8 cellular contexts compared by ENCODE assay signal in genomic region chr3:58526124-58526957, GRCh38. TPM values are rescaled to one million over a fixed set of nuclear protein-coding genes. Genes with fewer than 3 reads are reported as not detected.
DNase-seq lines count a peak whose midpoint lies in the region; ATAC-seq, FAIRE-seq and TF ChIP-seq lines count a peak whose summit lies in the region.

No MANE protein-coding gene starts in this region.

- H3K4me1 Mint-ChIP-seq in activated T-helper 17 cell treated with anti-CD3 and anti-CD28 coated beads, Interleukin-2, amount 50 U/mL, for 72 hours, result no peaks in the 10 kb centered on the region

- H3K27me3 Mint-ChIP-seq in activated T-helper 17 cell treated with anti-CD3 and anti-CD28 coated beads, Interleukin-2, amount 50 U/mL, for 72 hours, result no peaks in the 10 kb centered on the region

- no peak overlapping the region for H3K27ac Mint-ChIP-seq in activated T-helper 17 cell treated with anti-CD3 and anti-CD28 coated beads, Interleukin-2, amount 50 U/mL, for 72 hours

- H3K27me3 ChIP-seq in spleen (replicated peaks in 1 of 7), result no peaks in the 10 kb centered on the region

- no peaks in the 10 kb centered on the region for H3K9me3 Mint-ChIP-seq in activated T-helper 17 cell treated with anti-CD3 and anti-CD28 coated beads, Interleukin-2, amount 50 U/mL, for 72 hours

- intact Hi-C loops in kidney (cut with DNase I) (no loop called here), spleen (cut with DNase I; ENCODE audit: low total_unique reads) (no loop called here)

- peak; percentile 31 for ATAC-seq in activated T-helper 17 cell treated with anti-CD3 and anti-CD28 coated beads, Interleukin-2, amount 50 U/mL, for 72 hours (replicated peaks)
- no peak for ATAC-seq in GM21825 (IDR thresholded peaks at IDR 0.05; ENCODE audit: unreplicated experiment)
- ATAC-seq in GM19351 (IDR thresholded peaks at IDR 0.05; ENCODE audit: unreplicated experiment), result no peak
- no peak for ATAC-seq in GM21529 (IDR thresholded peaks at IDR 0.05; ENCODE audit: unreplicated experiment)

- H3K4me3 Mint-ChIP-seq in activated T-helper 17 cell treated with anti-CD3 and anti-CD28 coated beads, Interleukin-2, amount 50 U/mL, for 72 hours, result no peak overlapping the region

- H3K36me3 Mint-ChIP-seq in activated T-helper 17 cell treated with anti-CD3 and anti-CD28 coated beads, Interleukin-2, amount 50 U/mL, for 72 hours (ENCODE audit: low read depth), result no peaks in the 10 kb centered on the region

- WGBS in spleen, 5 donors, result 78 to 92% (median 85%) methylated on average over 10 to 12 of the region's 12 CpGs

- peaks cover 29 to 46% of the 10 kb centered on the region in 2 donors for H3K4me1 ChIP-seq in kidney (ENCODE audit: control insufficient read depth in 1 of 2, insufficient read depth in 1 of 2, low read depth in 1 of 2, low read length in 2 of 2)
- H3K4me1 ChIP-seq in spleen, result peaks cover 0 to 8% (median 0%) of the 10 kb centered on the region in 6 donors

- H3K36me3 ChIP-seq in kidney (ENCODE audit: control insufficient read depth in 1 of 2, insufficient read depth in 2 of 2, low read length in 2 of 2) (peaks cover 2 to 47% of the 10 kb centered on the region in 2 donors), spleen (no peaks in the 10 kb centered on the region)

- no peak for FAIRE-seq in kidney (lab: Jason Lieb, UNC)

- DNase-seq in AG09309 (ENCODE audit: low read depth) (peak; percentile 81), HT1080 (ENCODE audit: low read depth) (peak; percentile 98), kidney (peak; percentile 75), spleen (no peak)

- H3K9ac ChIP-seq in kidney (ENCODE audit: low read length in 2 of 2), result no peak overlapping the region

- H3K4me3 ChIP-seq in AG09309 (ENCODE audit: control insufficient read depth, low read depth, low read length) (no peak overlapping the region), kidney (ENCODE audit: low read length in 2 of 2) (no peak overlapping the region), spleen (no peak overlapping the region)

- no peak for TF ChIP-seq POLR2A in spleen (IDR thresholded peaks at IDR 0.05)

- TF ChIP-seq CTCF in AG09309 (IDR thresholded peaks at IDR 0.05; ENCODE audit: control insufficient read depth, insufficient read depth, low read depth, low read length, missing control alignments) (no peak), kidney (IDR thresholded peaks at IDR 0.05; ENCODE audit: borderline replicate concordance, extremely low read depth, insufficient read depth) (no peak), spleen (IDR thresholded peaks at IDR 0.05 in 8 of 11, conservative IDR thresholded peaks at IDR 0.05 in 3 of 11) (no peak)

- H3K27ac ChIP-seq in kidney (ENCODE audit: low read depth in 2 of 2, low read length in 2 of 2) (peak overlapping the region in 1 of 2 donors; percentile 28), spleen (no peak overlapping the region)

- H3K9me3 ChIP-seq in kidney (ENCODE audit: control insufficient read depth in 1 of 2, low read length in 2 of 2) (no peaks in the 10 kb centered on the region), spleen (no peaks in the 10 kb centered on the region)

RNA-seq across cellular contexts. Expression of gene ACOX2, which starts 10.6 kb away (rescaled TPM):
- 61.4 and 69.8 TPM in 2 replicates for total RNA-seq in HT1080 (2014; rRNA removed; shearing (Covaris generic))
- polyA plus RNA-seq in HT1080 (2015; cell fraction: cytosol; rRNA removed), result 19.6 and 22.5 TPM in 2 replicates
- polyA plus RNA-seq in HT1080 (2015; cell fraction: nucleus; rRNA removed), result 12.7 and 14.9 TPM in 2 replicates
- total RNA-seq in activated T-helper 17 cell treated with anti-CD3 and anti-CD28 coated beads, Interleukin-2, amount 50 U/mL, for 72 hours, result not detected
- 18.6 TPM for total RNA-seq in kidney
- 85.5 TPM for polyA plus RNA-seq in kidney (ENCODE audit: insufficient read depth, low read depth, low replicate concordance)
- 10 to 100 TPM in 1 of 7 donors, 1 to 10 TPM in 6; 1.3 to 11.5 (median 3.3) TPM for total RNA-seq in spleen
- 1 to 10 TPM; 4.5 to 6.2 (median 5.5) TPM for polyA plus RNA-seq in spleen

RNA-seq across cellular contexts. Expression of gene KCTD6, which starts 34.4 kb away (rescaled TPM):
- total RNA-seq in HT1080 (2014; rRNA removed; shearing (Covaris generic)), result 5.8 and 10.2 TPM in 2 replicates
- polyA plus RNA-seq in HT1080 (2015; cell fraction: cytosol; rRNA removed), result 12.0 and 13.5 TPM in 2 replicates
- polyA plus RNA-seq in HT1080 (2015; cell fraction: nucleus; rRNA removed), result 10.2 and 10.7 TPM in 2 replicates
- total RNA-seq in activated T-helper 17 cell treated with anti-CD3 and anti-CD28 coated beads, Interleukin-2, amount 50 U/mL, for 72 hours, result 1 to 10 TPM; 4.9 to 5.2 TPM
- total RNA-seq in kidney (19.0 TPM), spleen (10 to 100 TPM in 5 of 7 donors, 1 to 10 TPM in 2; 8.1 to 23.5 (median 15.0) TPM)
- polyA plus RNA-seq in kidney (ENCODE audit: insufficient read depth, low read depth, low replicate concordance) (24.5 TPM), spleen (10 to 100 TPM in 1 of 3 donors, 1 to 10 TPM in 2; 7.3 to 11.3 (median 8.6) TPM)

RNA-seq across cellular contexts. Expression of gene FAM107A, which starts 50.9 kb away (rescaled TPM):
- total RNA-seq in HT1080 (2014; rRNA removed; shearing (Covaris generic)), result 0.02 TPM in 1 of 2 replicates, not detected in the other
- polyA plus RNA-seq in HT1080 (2015; cell fraction: cytosol; rRNA removed), result 0.02 and 0.07 TPM in 2 replicates
- 0.15 TPM in 1 of 2 replicates, not detected in the other for polyA plus RNA-seq in HT1080 (2015; cell fraction: nucleus; rRNA removed)
- total RNA-seq in activated T-helper 17 cell treated with anti-CD3 and anti-CD28 coated beads, Interleukin-2, amount 50 U/mL, for 72 hours, result not detected
- total RNA-seq in kidney (180 TPM), spleen (10 to 100 TPM in 6 of 7 donors, 1 to 10 TPM in 1; 9.6 to 47.7 (median 30.5) TPM)
- polyA plus RNA-seq in kidney (ENCODE audit: insufficient read depth, low read depth, low replicate concordance) (52.5 TPM), spleen (10 to 100 TPM in 1 of 3 donors, 1 to 10 TPM in 2; 5.7 to 17.2 (median 7.0) TPM)

Comparison
In these comparisons a context has a peak if more than half of its experiments do, and no peak if none do; other contexts are left out.
1. RNA of gene FAM107A, which starts 50.9 kb away (total RNA-seq): 180 TPM in kidney (single experiment) and 9.6 to 47.7 TPM in spleen; 0.02 TPM in HT1080 and not detected in activated T-helper 17 cell treated with anti-CD3 and anti-CD28 coated beads, Interleukin-2, amount 50 U/mL, for 72 hours; every median in the first group is over 10 times any median in the second.